Comparison of ENCODE assay signal across 8 cellular contexts in genomic region chr15:38453971-38454686, GRCh38. TPM values are rescaled to one million over a fixed set of nuclear protein-coding genes. Genes with fewer than 3 reads are reported as not detected.
DNase-seq lines count a peak whose midpoint lies in the region; FAIRE-seq lines count a peak whose summit lies in the region.

FAM98B (plus strand) TSS chr15:38454127; CDS start chr15:38454162, 35 bp downstream.

- H3K27me3 ChIP-seq in H7 (ENCODE audit: control insufficient read depth, insufficient read depth, low read length) (no peaks in the 10 kb centered on the region), SJSA1 (replicated peaks) (0 out of 2 replicates have a peak, but pooled peaks cover 3% of the 10 kb centered on the region), neuron (ENCODE audit: insufficient read depth, low read length) (peaks cover 4% of the 10 kb centered on the region), subcutaneous abdominal adipose tissue (ENCODE audit: control insufficient read depth in 5 of 5, insufficient read depth in 4 of 5, low read length in 5 of 5) (no peaks in the 10 kb centered on the region)

- H3K9me3 ChIP-seq in SJSA1 (replicated peaks) (no peaks in the 10 kb centered on the region), neuron (ENCODE audit: low read length) (no peaks in the 10 kb centered on the region), subcutaneous abdominal adipose tissue (ENCODE audit: control insufficient read depth in 5 of 5, low read length in 5 of 5) (no peaks in the 10 kb centered on the region)

- peak within 1 kb of the TSS; percentile 92 to 99 (median 96) for H3K9ac ChIP-seq in subcutaneous abdominal adipose tissue (ENCODE audit: low read length in 5 of 5)

- peak within 1 kb of the TSS; percentile 79 for H2AFZ ChIP-seq in neuron (ENCODE audit: low read depth, low read length)

- H3K36me3 ChIP-seq in H7 (replicated peaks; ENCODE audit: control insufficient read depth, insufficient read depth, low read length), result no peaks in the 10 kb centered on the region
- H3K36me3 ChIP-seq in SJSA1, result no peaks in the 10 kb centered on the region
- no peaks in the 10 kb centered on the region for H3K36me3 ChIP-seq in neuron (ENCODE audit: insufficient read depth, low read length)
- peaks cover 0 to 2% (median 0%) of the 10 kb centered on the region in 5 donors for H3K36me3 ChIP-seq in subcutaneous abdominal adipose tissue (ENCODE audit: control insufficient read depth in 5 of 5, insufficient read depth in 5 of 5, low read length in 5 of 5)

- peak within 1 kb of the TSS; percentile 94 for H3K4me3 ChIP-seq in H7 (ENCODE audit: insufficient read depth, low read depth, low read length)
- H3K4me3 ChIP-seq in SJSA1, result peak within 1 kb of the TSS; percentile 65
- peak within 1 kb of the TSS; percentile 72 for H3K4me3 ChIP-seq in neuron (ENCODE audit: low read length)
- H3K4me3 ChIP-seq in subcutaneous abdominal adipose tissue (ENCODE audit: low read depth in 1 of 5, low read length in 5 of 5), result peak within 1 kb of the TSS; percentile 90 to 98 (median 97)

- H3K27ac ChIP-seq in SJSA1 (peak within 1 kb of the TSS; percentile 63), subcutaneous abdominal adipose tissue (ENCODE audit: low read depth, low read length) (peak within 1 kb of the TSS; percentile 88)

- H3K4me1 ChIP-seq in SJSA1 (replicated peaks) (peaks cover 6% of the 10 kb centered on the region), neuron (ENCODE audit: insufficient read depth, low read length) (peaks cover 11% of the 10 kb centered on the region), subcutaneous abdominal adipose tissue (ENCODE audit: control insufficient read depth in 5 of 5, insufficient read depth in 5 of 5, low read length in 5 of 5) (peaks cover 3 to 21% (median 18%) of the 10 kb centered on the region in 5 donors)

- peak; percentile 6 for FAIRE-seq in G401.6 (lab: Jason Lieb, UNC)

- peak; percentile 80 for DNase-seq in H7
- DNase-seq in M059J (ENCODE audit: low read depth), result peak; percentile 85
- DNase-seq in SJSA1 (ENCODE audit: low read depth in 1 of 2, low spot score in 2 of 2), result peak; percentile 83 to 86
- DNase-seq in activated naive CD4-positive, alpha-beta T cell (lab: John Stamatoyannopoulos, UW), result peak; percentile 82 to 87 (median 86)
- DNase-seq in foreskin melanocyte, result peak; percentile 90

RNA-seq across cellular contexts. Expression of gene FAM98B, which starts in this region (rescaled TPM):
- total RNA-seq in H7 (2014; rRNA removed; shearing (Covaris generic)), result 8.9 TPM in 2 replicates
- 3.5 and 24.9 TPM in 2 replicates for total RNA-seq in M059J (2014; rRNA removed; shearing (Covaris generic))
- 3.4 and 13.4 TPM in 2 replicates for total RNA-seq in SJSA1 (2014; rRNA removed; shearing (Covaris generic))

Comparison
In these comparisons a context has a peak if more than half of its experiments do, and no peak if none do; other contexts are left out.
1. Peak in every context shown above with its lines: DNase-seq, H3K4me3 ChIP-seq and H3K27ac ChIP-seq.